Comparison of ENCODE assay signal across 24 cellular contexts in the genomic region with DNA sequence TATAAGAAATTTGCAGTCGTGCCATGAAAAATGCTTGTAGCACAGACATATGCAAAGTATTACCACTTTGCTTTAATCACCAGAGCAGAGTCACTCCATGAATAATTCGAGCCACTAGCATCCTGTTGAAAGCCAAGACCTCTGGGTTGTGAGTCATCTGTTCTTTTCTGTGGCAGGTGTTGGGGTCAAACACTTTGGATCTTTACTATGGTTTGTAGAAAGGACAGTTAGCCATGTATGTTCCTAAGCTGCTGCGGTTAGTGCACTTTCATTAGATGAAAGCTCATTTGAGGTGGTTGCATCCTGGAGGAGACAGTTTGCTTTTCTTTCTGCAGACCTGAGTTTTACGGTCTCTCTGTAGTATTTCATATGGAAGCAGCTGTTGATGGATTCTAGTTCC.
DNase-seq lines count a peak whose midpoint lies in the region; ATAC-seq and TF ChIP-seq lines count a peak whose summit lies in the region.
"Had no signal": no experiment of that assay in that cellular context is flagged by ENCODE, and none has a peak within 500 bp of the region (broad histone marks: within the 10 kb centered on the region; RNA-seq: fewer than 3 reads in every experiment).

No MANE protein-coding gene starts in this region.

- no peak overlapping the region for H3K4me3 ChIP-seq in GM12865 (ENCODE audit: low read depth, low read length)
- no peak overlapping the region for H3K4me3 ChIP-seq in RWPE2 (ENCODE audit: severe bottlenecking)
- H3K4me3 ChIP-seq: K562, pancreas, transverse colon had no signal

- H3K4me1 ChIP-seq in RWPE2 (ENCODE audit: insufficient read depth, poor library complexity, severe bottlenecking): no peaks in the 10 kb centered on the region
- H3K4me1 ChIP-seq: pancreas, transverse colon had no signal

- H3K27me3 ChIP-seq in RWPE2 (ENCODE audit: insufficient read depth, poor library complexity, severe bottlenecking): no peaks in the 10 kb centered on the region
- H3K27me3 ChIP-seq: pancreas, transverse colon had no signal

- H3K36me3 ChIP-seq in RWPE2 (ENCODE audit: low read depth): no peaks in the 10 kb centered on the region
- H3K36me3 ChIP-seq: pancreas, transverse colon had no signal

- peak; percentile 56 for DNase-seq in GM12865 (ENCODE audit: low read depth)
- no peak for DNase-seq in RWPE2 (ENCODE audit: low spot score)
- peak; percentile 20 for DNase-seq in left kidney (ENCODE audit: low read depth, low spot score)
- DNase-seq in NCI-H345 (lab: John Stamatoyannopoulos, UW): no peak
- DNase-seq in NCI-H2107 treated with DMSO at 0.1 percent for 48 hours (lab: John Stamatoyannopoulos, UW; ENCODE audit: unreplicated experiment): no peak
- DNase-seq: activated CD4-positive, alpha-beta memory T cell treated with anti-CD3 and anti-CD28 coated beads, Interleukin-2, amount 10 ng/mL, durations not matched to agents 7 days and 5 days; activated naive CD4-positive, alpha-beta T cell treated with anti-CD3 and anti-CD28 coated beads, Interleukin-2, amount 10 ng/mL, durations not matched to agents 7 days and 5 days; activated T-cell treated with anti-CD3 and anti-CD28 coated beads, Interleukin-2, amount 50 U/mL, for 24 hours; CD8-positive, alpha-beta T cell; endodermal cell; HCEC 1CT; islet precursor cell; naive thymus-derived CD8-positive, alpha-beta T cell; NCI-H2029; NCI-H510A treated with DMSO at 0.1 percent for 48 hours; pancreas; SIG-M5; stimulated activated naive CD4-positive, alpha-beta T cell treated with Interleukin-2 at 50 U/mL for 16 hours; transverse colon had no signal

- no peak for TF ChIP-seq CTCF in GM12865 (IDR thresholded peaks at IDR 0.05; ENCODE audit: insufficient read depth, low read depth, low read length, missing control alignments)
- TF ChIP-seq CTCF in RWPE2 (IDR thresholded peaks at IDR 0.05; ENCODE audit: poor library complexity, severe bottlenecking): no peak

- ATAC-seq in HG03565 (IDR thresholded peaks at IDR 0.05; ENCODE audit: unreplicated experiment): peak; percentile 41
- 0 out of 3 replicates have a peak, but pooled peaks have one; percentile 36 for ATAC-seq in RWPE2 (ENCODE audit: low read depth)
- no peak for ATAC-seq in HG03342 (IDR thresholded peaks at IDR 0.05; ENCODE audit: unreplicated experiment)
- ATAC-seq in GM21367 (IDR thresholded peaks at IDR 0.05; ENCODE audit: unreplicated experiment): no peak
- ATAC-seq: CD8-positive, alpha-beta T cell; K562; naive thymus-derived CD8-positive, alpha-beta T cell; pancreas; sciatic nerve had no signal

- H3K9me3 ChIP-seq in RWPE2 (ENCODE audit: severe bottlenecking): no peaks in the 10 kb centered on the region
- H3K9me3 ChIP-seq: pancreas, transverse colon had no signal

- H3K27ac ChIP-seq in RWPE2 (ENCODE audit: poor library complexity, severe bottlenecking): no peak overlapping the region
- H3K27ac ChIP-seq: pancreas, transverse colon had no signal

Comparison
In these comparisons a context has a peak if more than half of its experiments do, and no peak if none do; other contexts are left out.
1. DNase-seq: peak in GM12865 (single experiment) and left kidney (single experiment); none in RWPE2 (single experiment), NCI-H345 (single experiment) and NCI-H2107 treated with DMSO at 0.1 percent for 48 hours (single experiment).
2. ATAC-seq: peak in HG03565 (single experiment) and RWPE2 (single experiment); none in HG03342 (single experiment) and GM21367 (single experiment).